Comparison of ENCODE assay signal across 1 cellular context in the genomic region with DNA sequence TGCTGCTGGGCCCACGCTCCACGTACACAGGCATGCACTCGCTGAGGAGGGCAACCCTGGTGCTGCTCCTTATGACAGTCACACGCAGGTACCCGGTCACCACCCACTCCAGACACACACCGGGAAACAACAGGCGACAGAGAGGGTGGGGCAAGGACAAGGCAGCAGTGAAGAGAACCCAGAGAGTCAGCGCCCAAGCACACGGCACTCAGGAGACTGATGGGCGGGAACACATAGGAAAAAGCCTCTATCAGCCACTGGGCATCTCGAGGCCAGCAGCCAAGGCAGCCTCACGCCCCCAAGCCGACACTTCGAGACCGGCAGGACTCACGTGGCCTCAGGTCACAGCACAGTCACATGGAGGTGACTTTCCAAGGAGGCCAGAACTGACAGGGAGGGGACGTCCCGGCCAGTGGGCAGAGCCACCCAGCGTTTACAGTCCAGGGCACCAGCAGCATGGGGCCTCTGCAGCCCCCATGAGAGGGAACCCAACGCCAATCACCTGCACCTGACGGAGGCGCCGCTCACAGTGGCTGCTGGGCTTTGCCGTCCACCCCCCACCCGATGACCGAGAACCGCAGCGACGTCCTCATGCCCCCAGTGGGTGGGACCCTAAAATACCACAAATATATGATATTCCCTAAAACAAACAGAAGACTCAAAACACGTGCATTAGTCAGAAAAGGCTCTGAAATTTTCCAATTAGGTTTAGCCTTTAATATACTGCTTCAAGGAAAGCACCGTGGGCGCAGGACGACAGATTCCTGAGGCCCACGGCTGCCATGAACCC.
TF ChIP-seq lines count a peak whose summit lies in the region.

No MANE protein-coding gene starts in this region.

TF ChIP-seq in K562, 482 proteins besides CTCF, POLR2A, EP300 and RAD21 (continued from another document and continues in another):
- TF ChIP-seq, protein P1, sequence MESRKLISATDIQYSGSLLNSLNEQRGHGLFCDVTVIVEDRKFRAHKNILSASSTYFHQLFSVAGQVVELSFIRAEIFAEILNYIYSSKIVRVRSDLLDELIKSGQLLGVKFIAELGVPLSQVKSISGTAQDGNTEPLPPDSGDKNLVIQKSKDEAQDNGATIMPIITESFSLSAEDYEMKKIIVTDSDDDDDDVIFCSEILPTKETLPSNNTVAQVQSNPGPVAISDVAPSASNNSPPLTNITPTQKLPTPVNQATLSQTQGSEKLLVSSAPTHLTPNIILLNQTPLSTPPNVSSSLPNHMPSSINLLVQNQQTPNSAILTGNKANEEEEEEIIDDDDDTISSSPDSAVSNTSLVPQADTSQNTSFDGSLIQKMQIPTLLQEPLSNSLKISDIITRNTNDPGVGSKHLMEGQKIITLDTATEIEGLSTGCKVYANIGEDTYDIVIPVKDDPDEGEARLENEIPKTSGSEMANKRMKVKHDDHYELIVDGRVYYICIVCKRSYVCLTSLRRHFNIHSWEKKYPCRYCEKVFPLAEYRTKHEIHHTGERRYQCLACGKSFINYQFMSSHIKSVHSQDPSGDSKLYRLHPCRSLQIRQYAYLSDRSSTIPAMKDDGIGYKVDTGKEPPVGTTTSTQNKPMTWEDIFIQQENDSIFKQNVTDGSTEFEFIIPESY (CRISPR knock-in tag; IDR thresholded peaks at IDR 0.05) = no peak; the same call in 1 of the 2 replicates
- no peak for TF ChIP-seq ZBTB8A (IDR thresholded peaks at IDR 0.05; ENCODE audit: partially characterized antibody)
- TF ChIP-seq RB1 (IDR thresholded peaks at IDR 0.05; ENCODE audit: low read depth) = peak; percentile 13; the same call in 1 of the 2 replicates
- no peak for TF ChIP-seq CHD1 (IDR thresholded peaks at IDR 0.05; ENCODE audit: low read length)
- TF ChIP-seq, protein P2, sequence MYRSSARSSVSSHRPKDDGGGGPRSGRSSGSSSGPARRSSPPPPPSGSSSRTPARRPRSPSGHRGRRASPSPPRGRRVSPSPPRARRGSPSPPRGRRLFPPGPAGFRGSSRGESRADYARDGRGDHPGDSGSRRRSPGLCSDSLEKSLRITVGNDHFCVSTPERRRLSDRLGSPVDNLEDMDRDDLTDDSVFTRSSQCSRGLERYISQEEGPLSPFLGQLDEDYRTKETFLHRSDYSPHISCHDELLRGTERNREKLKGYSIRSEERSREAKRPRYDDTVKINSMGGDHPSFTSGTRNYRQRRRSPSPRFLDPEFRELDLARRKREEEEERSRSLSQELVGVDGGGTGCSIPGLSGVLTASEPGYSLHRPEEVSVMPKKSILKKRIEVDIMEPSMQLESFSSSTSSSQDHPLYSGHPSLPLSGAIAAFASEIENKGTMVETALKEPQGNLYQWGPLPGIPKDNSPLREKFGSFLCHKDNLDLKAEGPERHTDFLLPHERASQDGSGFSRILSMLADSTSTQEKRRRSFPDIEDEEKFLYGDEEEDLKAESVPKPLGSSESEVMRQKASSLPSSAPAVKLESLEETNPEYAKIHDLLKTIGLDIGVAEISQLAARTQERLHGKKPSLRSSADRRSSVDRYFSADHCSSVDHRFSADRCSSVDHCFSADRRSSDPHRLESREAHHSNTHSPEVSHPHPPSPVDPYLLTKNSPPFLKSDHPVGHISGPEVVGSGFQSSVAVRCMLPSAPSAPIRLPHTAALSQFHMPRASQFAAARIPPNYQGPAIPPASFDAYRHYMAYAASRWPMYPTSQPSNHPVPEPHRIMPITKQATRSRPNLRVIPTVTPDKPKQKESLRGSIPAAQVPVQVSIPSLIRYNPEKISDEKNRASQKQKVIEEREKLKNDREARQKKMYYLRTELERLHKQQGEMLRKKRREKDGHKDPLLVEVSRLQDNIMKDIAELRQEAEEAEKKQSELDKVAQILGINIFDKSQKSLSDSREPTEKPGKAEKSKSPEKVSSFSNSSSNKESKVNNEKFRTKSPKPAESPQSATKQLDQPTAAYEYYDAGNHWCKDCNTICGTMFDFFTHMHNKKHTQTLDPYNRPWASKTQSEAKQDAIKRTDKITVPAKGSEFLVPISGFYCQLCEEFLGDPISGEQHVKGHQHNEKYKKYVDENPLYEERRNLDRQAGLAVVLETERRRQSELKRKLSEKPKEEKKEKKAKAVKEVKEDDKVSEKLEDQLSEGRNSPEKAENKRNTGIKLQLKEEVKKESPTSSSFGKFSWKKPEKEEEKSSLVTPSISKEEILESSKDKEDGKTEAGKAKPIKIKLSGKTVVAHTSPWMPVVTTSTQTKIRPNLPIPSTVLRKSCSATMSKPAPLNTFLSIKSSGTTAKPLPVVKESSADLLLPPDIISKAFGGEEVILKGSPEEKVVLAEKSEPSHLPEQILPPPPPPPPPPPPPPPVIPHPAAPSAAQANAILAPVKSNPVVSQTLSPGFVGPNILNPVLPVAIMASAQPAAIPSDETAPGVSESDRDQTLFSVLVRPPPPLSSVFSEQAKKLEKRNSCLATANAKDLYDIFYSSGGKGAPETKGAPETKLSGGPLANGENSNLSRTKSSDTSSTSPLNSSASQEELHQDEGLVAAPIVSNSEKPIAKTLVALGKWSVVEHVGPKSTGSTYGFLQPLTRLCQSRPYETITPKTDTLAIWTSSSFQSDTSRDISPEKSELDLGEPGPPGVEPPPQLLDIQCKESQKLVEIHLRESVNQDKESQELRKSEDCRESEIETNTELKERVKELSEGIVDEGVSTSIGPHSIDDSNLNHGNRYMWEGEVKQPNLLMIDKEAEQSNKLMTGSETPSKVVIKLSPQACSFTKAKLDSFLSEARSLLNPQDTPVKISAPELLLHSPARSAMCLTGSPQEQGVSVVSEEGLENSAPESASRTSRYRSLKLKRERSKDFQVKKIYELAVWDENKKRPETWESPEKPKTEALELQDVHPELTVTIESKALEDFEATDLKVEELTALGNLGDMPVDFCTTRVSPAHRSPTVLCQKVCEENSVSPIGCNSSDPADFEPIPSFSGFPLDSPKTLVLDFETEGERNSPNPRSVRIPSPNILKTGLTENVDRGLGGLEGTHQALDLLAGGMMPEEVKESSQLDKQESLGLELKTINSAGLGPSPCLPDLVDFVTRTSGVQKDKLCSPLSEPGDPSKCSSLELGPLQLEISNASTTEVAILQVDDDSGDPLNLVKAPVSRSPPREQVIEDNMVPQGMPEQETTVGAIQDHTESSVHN (IDR thresholded peaks at IDR 0.05; ENCODE audit: borderline replicate concordance in 1 of 2, low read depth in 1 of 2) = no peak
- TF ChIP-seq HMGN3 (IDR thresholded peaks at IDR 0.05; ENCODE audit: borderline replicate concordance, extremely low read depth, insufficient read length, low read depth, low read length) = no peak
- TF ChIP-seq HNRNPUL1 (IDR thresholded peaks at IDR 0.05; ENCODE audit: low read length) = no peak
- TF ChIP-seq GATAD2B (IDR thresholded peaks at IDR 0.05; ENCODE audit: borderline replicate concordance) = no peak
- TF ChIP-seq, protein P3, sequence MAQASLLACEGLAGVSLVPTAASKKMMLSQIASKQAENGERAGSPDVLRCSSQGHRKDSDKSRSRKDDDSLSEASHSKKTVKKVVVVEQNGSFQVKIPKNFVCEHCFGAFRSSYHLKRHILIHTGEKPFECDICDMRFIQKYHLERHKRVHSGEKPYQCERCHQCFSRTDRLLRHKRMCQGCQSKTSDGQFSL (CRISPR knock-in tag; IDR thresholded peaks at IDR 0.05) = 0 out of 2 replicates have a peak, but pooled peaks have one; percentile 14
- TF ChIP-seq, protein P3 (tag; IDR thresholded peaks at IDR 0.05) = 0 out of 4 replicates have a peak, but pooled peaks of 1 of the 2 experiments have one; percentile 54
- TF ChIP-seq SMAD1 (IDR thresholded peaks at IDR 0.05; ENCODE audit: low read depth, low read length, partially characterized antibody) = no peak
- TF ChIP-seq, protein P4, sequence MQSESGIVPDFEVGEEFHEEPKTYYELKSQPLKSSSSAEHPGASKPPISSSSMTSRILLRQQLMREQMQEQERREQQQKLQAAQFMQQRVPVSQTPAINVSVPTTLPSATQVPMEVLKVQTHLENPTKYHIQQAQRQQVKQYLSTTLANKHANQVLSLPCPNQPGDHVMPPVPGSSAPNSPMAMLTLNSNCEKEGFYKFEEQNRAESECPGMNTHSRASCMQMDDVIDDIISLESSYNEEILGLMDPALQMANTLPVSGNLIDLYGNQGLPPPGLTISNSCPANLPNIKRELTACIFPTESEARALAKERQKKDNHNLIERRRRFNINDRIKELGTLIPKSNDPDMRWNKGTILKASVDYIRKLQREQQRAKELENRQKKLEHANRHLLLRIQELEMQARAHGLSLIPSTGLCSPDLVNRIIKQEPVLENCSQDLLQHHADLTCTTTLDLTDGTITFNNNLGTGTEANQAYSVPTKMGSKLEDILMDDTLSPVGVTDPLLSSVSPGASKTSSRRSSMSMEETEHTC (IDR thresholded peaks at IDR 0.05) = no peak
- TF ChIP-seq CBX5 (IDR thresholded peaks at IDR 0.05; ENCODE audit: borderline replicate concordance, low read depth) = no peak
- TF ChIP-seq, protein P5, sequence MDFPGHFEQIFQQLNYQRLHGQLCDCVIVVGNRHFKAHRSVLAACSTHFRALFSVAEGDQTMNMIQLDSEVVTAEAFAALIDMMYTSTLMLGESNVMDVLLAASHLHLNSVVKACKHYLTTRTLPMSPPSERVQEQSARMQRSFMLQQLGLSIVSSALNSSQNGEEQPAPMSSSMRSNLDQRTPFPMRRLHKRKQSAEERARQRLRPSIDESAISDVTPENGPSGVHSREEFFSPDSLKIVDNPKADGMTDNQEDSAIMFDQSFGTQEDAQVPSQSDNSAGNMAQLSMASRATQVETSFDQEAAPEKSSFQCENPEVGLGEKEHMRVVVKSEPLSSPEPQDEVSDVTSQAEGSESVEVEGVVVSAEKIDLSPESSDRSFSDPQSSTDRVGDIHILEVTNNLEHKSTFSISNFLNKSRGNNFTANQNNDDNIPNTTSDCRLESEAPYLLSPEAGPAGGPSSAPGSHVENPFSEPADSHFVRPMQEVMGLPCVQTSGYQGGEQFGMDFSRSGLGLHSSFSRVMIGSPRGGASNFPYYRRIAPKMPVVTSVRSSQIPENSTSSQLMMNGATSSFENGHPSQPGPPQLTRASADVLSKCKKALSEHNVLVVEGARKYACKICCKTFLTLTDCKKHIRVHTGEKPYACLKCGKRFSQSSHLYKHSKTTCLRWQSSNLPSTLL (IDR thresholded peaks at IDR 0.05) = no peak
- TF ChIP-seq ARID1B (IDR thresholded peaks at IDR 0.05) = no peak
- TF ChIP-seq, protein P6, sequence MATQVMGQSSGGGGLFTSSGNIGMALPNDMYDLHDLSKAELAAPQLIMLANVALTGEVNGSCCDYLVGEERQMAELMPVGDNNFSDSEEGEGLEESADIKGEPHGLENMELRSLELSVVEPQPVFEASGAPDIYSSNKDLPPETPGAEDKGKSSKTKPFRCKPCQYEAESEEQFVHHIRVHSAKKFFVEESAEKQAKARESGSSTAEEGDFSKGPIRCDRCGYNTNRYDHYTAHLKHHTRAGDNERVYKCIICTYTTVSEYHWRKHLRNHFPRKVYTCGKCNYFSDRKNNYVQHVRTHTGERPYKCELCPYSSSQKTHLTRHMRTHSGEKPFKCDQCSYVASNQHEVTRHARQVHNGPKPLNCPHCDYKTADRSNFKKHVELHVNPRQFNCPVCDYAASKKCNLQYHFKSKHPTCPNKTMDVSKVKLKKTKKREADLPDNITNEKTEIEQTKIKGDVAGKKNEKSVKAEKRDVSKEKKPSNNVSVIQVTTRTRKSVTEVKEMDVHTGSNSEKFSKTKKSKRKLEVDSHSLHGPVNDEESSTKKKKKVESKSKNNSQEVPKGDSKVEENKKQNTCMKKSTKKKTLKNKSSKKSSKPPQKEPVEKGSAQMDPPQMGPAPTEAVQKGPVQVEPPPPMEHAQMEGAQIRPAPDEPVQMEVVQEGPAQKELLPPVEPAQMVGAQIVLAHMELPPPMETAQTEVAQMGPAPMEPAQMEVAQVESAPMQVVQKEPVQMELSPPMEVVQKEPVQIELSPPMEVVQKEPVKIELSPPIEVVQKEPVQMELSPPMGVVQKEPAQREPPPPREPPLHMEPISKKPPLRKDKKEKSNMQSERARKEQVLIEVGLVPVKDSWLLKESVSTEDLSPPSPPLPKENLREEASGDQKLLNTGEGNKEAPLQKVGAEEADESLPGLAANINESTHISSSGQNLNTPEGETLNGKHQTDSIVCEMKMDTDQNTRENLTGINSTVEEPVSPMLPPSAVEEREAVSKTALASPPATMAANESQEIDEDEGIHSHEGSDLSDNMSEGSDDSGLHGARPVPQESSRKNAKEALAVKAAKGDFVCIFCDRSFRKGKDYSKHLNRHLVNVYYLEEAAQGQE (CRISPR knock-in tag; IDR thresholded peaks at IDR 0.05; ENCODE audit: low read depth) = peak; percentile 10; the same call in 1 of the 2 replicates
- TF ChIP-seq NELFE (IDR thresholded peaks at IDR 0.05; ENCODE audit: insufficient read depth, insufficient read length) = no peak
- TF ChIP-seq SETDB1 (IDR thresholded peaks at IDR 0.05; ENCODE audit: low read length) = no peak
- TF ChIP-seq, protein P7, sequence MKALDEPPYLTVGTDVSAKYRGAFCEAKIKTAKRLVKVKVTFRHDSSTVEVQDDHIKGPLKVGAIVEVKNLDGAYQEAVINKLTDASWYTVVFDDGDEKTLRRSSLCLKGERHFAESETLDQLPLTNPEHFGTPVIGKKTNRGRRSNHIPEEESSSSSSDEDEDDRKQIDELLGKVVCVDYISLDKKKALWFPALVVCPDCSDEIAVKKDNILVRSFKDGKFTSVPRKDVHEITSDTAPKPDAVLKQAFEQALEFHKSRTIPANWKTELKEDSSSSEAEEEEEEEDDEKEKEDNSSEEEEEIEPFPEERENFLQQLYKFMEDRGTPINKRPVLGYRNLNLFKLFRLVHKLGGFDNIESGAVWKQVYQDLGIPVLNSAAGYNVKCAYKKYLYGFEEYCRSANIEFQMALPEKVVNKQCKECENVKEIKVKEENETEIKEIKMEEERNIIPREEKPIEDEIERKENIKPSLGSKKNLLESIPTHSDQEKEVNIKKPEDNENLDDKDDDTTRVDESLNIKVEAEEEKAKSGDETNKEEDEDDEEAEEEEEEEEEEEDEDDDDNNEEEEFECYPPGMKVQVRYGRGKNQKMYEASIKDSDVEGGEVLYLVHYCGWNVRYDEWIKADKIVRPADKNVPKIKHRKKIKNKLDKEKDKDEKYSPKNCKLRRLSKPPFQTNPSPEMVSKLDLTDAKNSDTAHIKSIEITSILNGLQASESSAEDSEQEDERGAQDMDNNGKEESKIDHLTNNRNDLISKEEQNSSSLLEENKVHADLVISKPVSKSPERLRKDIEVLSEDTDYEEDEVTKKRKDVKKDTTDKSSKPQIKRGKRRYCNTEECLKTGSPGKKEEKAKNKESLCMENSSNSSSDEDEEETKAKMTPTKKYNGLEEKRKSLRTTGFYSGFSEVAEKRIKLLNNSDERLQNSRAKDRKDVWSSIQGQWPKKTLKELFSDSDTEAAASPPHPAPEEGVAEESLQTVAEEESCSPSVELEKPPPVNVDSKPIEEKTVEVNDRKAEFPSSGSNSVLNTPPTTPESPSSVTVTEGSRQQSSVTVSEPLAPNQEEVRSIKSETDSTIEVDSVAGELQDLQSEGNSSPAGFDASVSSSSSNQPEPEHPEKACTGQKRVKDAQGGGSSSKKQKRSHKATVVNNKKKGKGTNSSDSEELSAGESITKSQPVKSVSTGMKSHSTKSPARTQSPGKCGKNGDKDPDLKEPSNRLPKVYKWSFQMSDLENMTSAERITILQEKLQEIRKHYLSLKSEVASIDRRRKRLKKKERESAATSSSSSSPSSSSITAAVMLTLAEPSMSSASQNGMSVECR (CRISPR knock-in tag; IDR thresholded peaks at IDR 0.05) = no peak
- TF ChIP-seq U2AF2 (optimal IDR thresholded peaks at IDR 0.05; ENCODE audit: low read depth, low read length) = no peak
- TF ChIP-seq XRCC3 (IDR thresholded peaks at IDR 0.05) = no peak
- no peak for TF ChIP-seq ZNF384 (IDR thresholded peaks at IDR 0.05; ENCODE audit: low read depth, low read length)
